In genomic region chr3:75332784-75333183, GRCh38 we compare ENCODE assay signal across 16 cellular contexts.
DNase-seq lines count a peak whose midpoint lies in the region; ATAC-seq, FAIRE-seq and TF ChIP-seq lines count a peak whose summit lies in the region.
"Had no signal": no experiment of that assay in that cellular context is flagged by ENCODE, and none has a peak within 500 bp of the region (broad histone marks: within the 10 kb centered on the region; RNA-seq: fewer than 3 reads in every experiment).

No MANE protein-coding gene starts in this region.

- TF ChIP-seq EP300 in gastroesophageal sphincter (IDR thresholded peaks at IDR 0.05), result no peak

- H3K27ac Mint-ChIP-seq in activated CD8-positive, alpha-beta memory T cell treated with anti-CD3 and anti-CD28 coated beads, Interleukin-2, amount 10 ng/mL, durations not matched to agents 7 days and 5 days, result no peak overlapping the region

- ATAC-seq in activated CD8-positive, alpha-beta memory T cell treated with anti-CD3 and anti-CD28 coated beads, Interleukin-2, amount 10 ng/mL, durations not matched to agents 7 days and 5 days, result no peak
- ATAC-seq in gastroesophageal sphincter, result no peak
- ATAC-seq in pancreas, result no peak

- no peaks in the 10 kb centered on the region for H3K4me1 Mint-ChIP-seq in activated CD8-positive, alpha-beta memory T cell treated with anti-CD3 and anti-CD28 coated beads, Interleukin-2, amount 10 ng/mL, durations not matched to agents 7 days and 5 days

- no peak overlapping the region for H3K9ac ChIP-seq in adipocyte (ENCODE audit: low read length)

- intact Hi-C loops in pancreas (cut with DNase I), result no loop called here

- H3K4me2 ChIP-seq in osteoblast (ENCODE audit: insufficient read depth, low read length), result no peak overlapping the region

- no peak for FAIRE-seq in pancreas (lab: Jason Lieb, UNC)
- FAIRE-seq: GM19239 had no signal

- CTCF ChIA-PET in activated CD8-positive, alpha-beta memory T cell treated with anti-CD3 and anti-CD28 coated beads, Interleukin-2, amount 10 ng/mL, durations not matched to agents 7 days and 5 days (lab: Charles Lee), result no interaction called here

- no peak overlapping the region for H3K4me3 ChIP-seq in AG10803 (ENCODE audit: low read length)
- no peak overlapping the region for H3K4me3 ChIP-seq in adipocyte (ENCODE audit: low read length)
- no peak overlapping the region for H3K4me3 ChIP-seq in fibroblast of mammary gland (ENCODE audit: control insufficient read depth, low read depth, low read length)
- no peak overlapping the region for H3K4me3 ChIP-seq in osteoblast (ENCODE audit: insufficient read depth, low read length)
- no peak overlapping the region for H3K4me3 ChIP-seq in gastroesophageal sphincter
- H3K4me3 ChIP-seq in pancreas, result no peak overlapping the region
- H3K4me3 ChIP-seq: Peyer's patch had no signal

- no peaks in the 10 kb centered on the region for H3K9me3 Mint-ChIP-seq in activated CD8-positive, alpha-beta memory T cell treated with anti-CD3 and anti-CD28 coated beads, Interleukin-2, amount 10 ng/mL, durations not matched to agents 7 days and 5 days (ENCODE audit: low read depth)

- no peaks in the 10 kb centered on the region for H3K79me2 ChIP-seq in osteoblast (ENCODE audit: insufficient read depth, low read length)

- 10% methylated on average over 2 of the region's 2 CpGs; no CpG with 5 or more reads in 1 of the 2 donors for WGBS in gastroesophageal sphincter (ENCODE audit: low coverage in 1 of 2), 2 donors
- WGBS in pancreas, 2 donors, result 26 to 42% methylated on average over 2 of the region's 2 CpGs

- H3K27me3 Mint-ChIP-seq in activated CD8-positive, alpha-beta memory T cell treated with anti-CD3 and anti-CD28 coated beads, Interleukin-2, amount 10 ng/mL, durations not matched to agents 7 days and 5 days, result no peaks in the 10 kb centered on the region

- peak; percentile 30 for DNase-seq in AG10803 (ENCODE audit: low read depth)
- DNase-seq in adipocyte (ENCODE audit: low read depth), result peak; percentile 25
- DNase-seq in fibroblast of mammary gland (ENCODE audit: low read depth), result peak; percentile 62
- DNase-seq in osteoblast (ENCODE audit: insufficient read length, low spot score, missing footprints), result peak; percentile 19
- no peak for DNase-seq in activated CD8-positive, alpha-beta memory T cell treated with anti-CD3 and anti-CD28 coated beads, Interleukin-2, amount 10 ng/mL, durations not matched to agents 7 days and 5 days
- no peak for DNase-seq in pancreas
- DNase-seq: C1 segment of cervical spinal cord, DMS 273 treated with DMSO at 0.1 percent for 48 hours, Karpas-422, NCI-H1092 treated with DMSO at 0.1 percent for 48 hours, NCI-H1694, NCI-H524, Peyer's patch, Right ventricle myocardium superior had no signal

- no peak for TF ChIP-seq POLR2A in gastroesophageal sphincter (IDR thresholded peaks at IDR 0.05)

- no peaks in the 10 kb centered on the region for H3K36me3 Mint-ChIP-seq in activated CD8-positive, alpha-beta memory T cell treated with anti-CD3 and anti-CD28 coated beads, Interleukin-2, amount 10 ng/mL, durations not matched to agents 7 days and 5 days

- no peak overlapping the region for H2AFZ ChIP-seq in osteoblast (ENCODE audit: low read length)

- H3K4me3 Mint-ChIP-seq in activated CD8-positive, alpha-beta memory T cell treated with anti-CD3 and anti-CD28 coated beads, Interleukin-2, amount 10 ng/mL, durations not matched to agents 7 days and 5 days, result no peak overlapping the region

- H3K27me3 ChIP-seq in adipocyte (replicated peaks; ENCODE audit: control insufficient read depth, insufficient read depth, low read length), result peaks cover 30% of the 10 kb centered on the region
- H3K27me3 ChIP-seq in osteoblast (ENCODE audit: insufficient read depth, low read length), result peaks cover 9% of the 10 kb centered on the region
- peaks cover 13% of the 10 kb centered on the region for H3K27me3 ChIP-seq in gastroesophageal sphincter
- no peaks in the 10 kb centered on the region for H3K27me3 ChIP-seq in pancreas
- H3K27me3 ChIP-seq: Peyer's patch had no signal

- H4K20me1 ChIP-seq in osteoblast (ENCODE audit: insufficient read depth, low read length), result no peaks in the 10 kb centered on the region

- H3K4me1 ChIP-seq in adipocyte (ENCODE audit: control insufficient read depth, insufficient read depth, low read length) (peaks cover 10% of the 10 kb centered on the region), osteoblast (ENCODE audit: insufficient read depth, low read length) (peaks cover 9% of the 10 kb centered on the region), gastroesophageal sphincter (peaks cover 0 to 16% (median 0%) of the 10 kb centered on the region in 3 donors), pancreas (no peaks in the 10 kb centered on the region)
- H3K4me1 ChIP-seq: Peyer's patch had no signal

- TF ChIP-seq CTCF in AG10803 (conservative IDR thresholded peaks at IDR 0.05; ENCODE audit: low read length) (no peak), fibroblast of mammary gland (conservative IDR thresholded peaks at IDR 0.05; ENCODE audit: control insufficient read depth, insufficient read depth, low read depth, low read length) (no peak), osteoblast (IDR thresholded peaks at IDR 0.05; ENCODE audit: extremely low read depth, low read depth, low read length) (no peak), gastroesophageal sphincter (IDR thresholded peaks at IDR 0.05) (no peak), pancreas (IDR thresholded peaks at IDR 0.05) (no peak)

- H3K36me3 ChIP-seq in adipocyte (ENCODE audit: control insufficient read depth, insufficient read depth, low read length, severe bottlenecking), result no peaks in the 10 kb centered on the region
- no peaks in the 10 kb centered on the region for H3K36me3 ChIP-seq in osteoblast (ENCODE audit: insufficient read depth, low read length)
- H3K36me3 ChIP-seq in gastroesophageal sphincter, result no peaks in the 10 kb centered on the region
- no peaks in the 10 kb centered on the region for H3K36me3 ChIP-seq in pancreas
- H3K36me3 ChIP-seq: Peyer's patch had no signal

- H3K9me3 ChIP-seq in adipocyte (ENCODE audit: control insufficient read depth, low read length), result peaks cover 2% of the 10 kb centered on the region
- no peaks in the 10 kb centered on the region for H3K9me3 ChIP-seq in osteoblast (ENCODE audit: low read depth, low read length)
- no peaks in the 10 kb centered on the region for H3K9me3 ChIP-seq in gastroesophageal sphincter
- no peaks in the 10 kb centered on the region for H3K9me3 ChIP-seq in pancreas
- H3K9me3 ChIP-seq: Peyer's patch had no signal

- H3K27ac ChIP-seq in osteoblast (ENCODE audit: low read depth, low read length) (no peak overlapping the region), gastroesophageal sphincter (no peak overlapping the region), pancreas (no peak overlapping the region)
- H3K27ac ChIP-seq: Peyer's patch had no signal

Comparison
In these comparisons a context has a peak if more than half of its experiments do, and no peak if none do; other contexts are left out.
1. DNase-seq: peak in AG10803 (single experiment), adipocyte (single experiment), fibroblast of mammary gland (single experiment) and osteoblast (single experiment); none in activated CD8-positive, alpha-beta memory T cell treated with anti-CD3 and anti-CD28 coated beads, Interleukin-2, amount 10 ng/mL, durations not matched to agents 7 days and 5 days (single experiment) and pancreas (0 of 6).